Comparison of ENCODE assay signal across 8 cellular contexts in genomic region chr5:18745988-18746615, GRCh38.
DNase-seq lines count a peak whose midpoint lies in the region; ATAC-seq and TF ChIP-seq lines count a peak whose summit lies in the region.

No MANE protein-coding gene starts in this region.

- H3K36me3 ChIP-seq in PC-9 (ENCODE audit: low read depth) (no peaks in the 10 kb centered on the region), stomach (no peaks in the 10 kb centered on the region), brain microvascular endothelial cell (replicated peaks) (no peaks in the 10 kb centered on the region)

- H3K79me2 ChIP-seq in PC-9 (ENCODE audit: low read depth): no peaks in the 10 kb centered on the region

- H3K4me2 ChIP-seq in PC-9: peak overlapping the region; percentile 89

- no peak for TF ChIP-seq CTCF in PC-9 (conservative IDR thresholded peaks at IDR 0.05)
- TF ChIP-seq CTCF in stomach (IDR thresholded peaks at IDR 0.05): no peak
- TF ChIP-seq CTCF in brain microvascular endothelial cell (IDR thresholded peaks at IDR 0.05; ENCODE audit: low read depth, low read length, missing control alignments): no peak

- WGBS in stomach, 5 donors: 51 to 74% (median 61%) methylated on average over 9 of the region's 9 CpGs

- DNase-seq in EH (ENCODE audit: low read depth) (peak; percentile 30), HS-5 (ENCODE audit: low read depth) (peak; percentile 75), PC-9 (peak; percentile 63 to 73), left lobe of liver (ENCODE audit: low spot score) (peak; percentile 58), stomach (no peak), brain microvascular endothelial cell (no peak)
- DNase-seq in activated effector memory CD4-positive, alpha-beta T cell treated with anti-CD3 and anti-CD28 coated beads, Interleukin-2, amount 50 U/mL, for 16 hours: peak; percentile 77

- POLR2A ChIA-PET in PC-9 (lab: Charles Lee; ENCODE audit: unreplicated experiment): interaction anchor here (0.6 kb wide), 2 partner anchors 10 to 53 kb away, joined by 3 to 6 read pairs; no protein-coding TSS in a partner anchor

- peaks cover 7% of the 10 kb centered on the region for H3K4me1 ChIP-seq in PC-9 (replicated peaks; ENCODE audit: insufficient read depth)
- H3K4me1 ChIP-seq in stomach: no peaks in the 10 kb centered on the region

- peak overlapping the region; percentile 95 for H2AFZ ChIP-seq in PC-9

- no peaks in the 10 kb centered on the region for H3K9me3 ChIP-seq in PC-9 (ENCODE audit: insufficient read depth, low read depth)
- no peaks in the 10 kb centered on the region for H3K9me3 ChIP-seq in stomach

- in situ Hi-C loops in brain microvascular endothelial cell (cut with HindIII; ENCODE audit: low pct_ligation_motif_present, low sequenced_read_pairs): no loop called here

- H4K20me1 ChIP-seq in PC-9 (ENCODE audit: insufficient read depth): no peaks in the 10 kb centered on the region

- H3K27ac ChIP-seq in PC-9: peak overlapping the region; percentile 21
- peak overlapping the region in 4 of 5 donors; percentile 54 to 82 (median 67) for H3K27ac ChIP-seq in stomach
- H3K27ac ChIP-seq in brain microvascular endothelial cell: no peak overlapping the region

- no peak for TF ChIP-seq EP300 in stomach (IDR thresholded peaks at IDR 0.05)

- no peaks in the 10 kb centered on the region for H3K9me2 ChIP-seq in PC-9 (ENCODE audit: insufficient read depth)

- intact Hi-C loops in PC-9 (cut with micrococcal nuclease; ENCODE audit: unreplicated experiment): loop anchor here (1.0 to 10.0 kb wide), 3 partner anchors 26 to 789 kb away; no protein-coding TSS in a partner anchor
- intact Hi-C loops in stomach (cut with DNase I; ENCODE audit: low total_unique reads): no loop called here

- no TSS peak for BruUV-seq in PC-9 (replicated peaks; lab: Mats Ljungman, UMichigan)

- CTCF ChIA-PET in PC-9 (lab: Charles Lee): interaction anchor here (0.6 to 0.8 kb wide), 3 partner anchors 10 to 1833 kb away, joined by 3 to 4 read pairs (median 4); no protein-coding TSS in a partner anchor

- peak overlapping the region; percentile 75 for H3K4me3 ChIP-seq in PC-9
- peak overlapping the region; percentile 23 to 58 (median 44) for H3K4me3 ChIP-seq in stomach
- H3K4me3 ChIP-seq in brain microvascular endothelial cell (ENCODE audit: low read depth, low read length): no peak overlapping the region

- H3F3A ChIP-seq in PC-9 (ENCODE audit: insufficient read depth, low read depth): peaks cover 4% of the 10 kb centered on the region; the same call in 1 of the 2 replicates

- H3K27me3 ChIP-seq in PC-9 (ENCODE audit: insufficient read depth, low read depth) (no peaks in the 10 kb centered on the region), stomach (no peaks in the 10 kb centered on the region), brain microvascular endothelial cell (replicated peaks) (no peaks in the 10 kb centered on the region)

- TF ChIP-seq POLR2A in stomach (IDR thresholded peaks at IDR 0.05): no peak

- peak; percentile 72 for ATAC-seq in GM21423 (IDR thresholded peaks at IDR 0.05; ENCODE audit: unreplicated experiment)
- ATAC-seq in left lobe of liver: peak; percentile 96

Comparison
In these comparisons a context has a peak if more than half of its experiments do, and no peak if none do; other contexts are left out.
1. DNase-seq: peak in EH (single experiment), HS-5 (single experiment), PC-9 (2 of 2), activated effector memory CD4-positive, alpha-beta T cell treated with anti-CD3 and anti-CD28 coated beads, Interleukin-2, amount 50 U/mL, for 16 hours (single experiment) and left lobe of liver (single experiment); none in stomach (single experiment) and brain microvascular endothelial cell (single experiment).